Comparison of ENCODE assay signal across 1 cellular context in the genomic region with DNA sequence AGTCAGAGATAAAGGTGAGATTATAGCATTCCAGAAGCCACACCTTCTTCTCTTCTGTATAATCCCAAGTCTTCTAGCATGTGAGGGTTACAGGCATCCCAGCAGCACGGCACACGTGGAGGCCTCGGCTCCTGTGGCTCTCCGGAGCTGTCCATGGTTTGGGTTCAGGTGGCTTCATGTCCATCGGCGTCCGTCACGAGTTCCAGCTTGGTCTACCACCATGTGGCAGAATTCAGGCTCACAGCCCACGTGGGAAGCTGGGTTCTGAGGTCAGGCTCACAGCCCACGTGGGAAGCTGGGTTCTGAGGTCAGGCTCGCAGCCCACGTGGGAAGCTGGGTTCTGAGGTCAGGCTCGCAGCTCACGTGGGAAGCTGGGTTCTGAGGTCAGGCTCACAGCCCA.
TF ChIP-seq lines count a peak whose summit lies in the region.

No MANE protein-coding gene starts in this region.

TF ChIP-seq in HEK293, 187 proteins besides CTCF, POLR2A, EP300 and RAD21 (continued from another document):
- TF ChIP-seq, protein P1, sequence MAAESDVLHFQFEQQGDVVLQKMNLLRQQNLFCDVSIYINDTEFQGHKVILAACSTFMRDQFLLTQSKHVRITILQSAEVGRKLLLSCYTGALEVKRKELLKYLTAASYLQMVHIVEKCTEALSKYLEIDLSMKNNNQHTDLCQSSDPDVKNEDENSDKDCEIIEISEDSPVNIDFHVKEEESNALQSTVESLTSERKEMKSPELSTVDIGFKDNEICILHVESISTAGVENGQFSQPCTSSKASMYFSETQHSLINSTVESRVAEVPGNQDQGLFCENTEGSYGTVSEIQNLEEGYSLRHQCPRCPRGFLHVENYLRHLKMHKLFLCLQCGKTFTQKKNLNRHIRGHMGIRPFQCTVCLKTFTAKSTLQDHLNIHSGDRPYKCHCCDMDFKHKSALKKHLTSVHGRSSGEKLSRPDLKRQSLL (tag by site-specific recombination; IDR thresholded peaks at IDR 0.05) = no peak
- no peak for TF ChIP-seq ZNF10 (tag by site-specific recombination; IDR thresholded peaks at IDR 0.05)
